Comparison of ENCODE assay signal across 1 cellular context in the genomic region with DNA sequence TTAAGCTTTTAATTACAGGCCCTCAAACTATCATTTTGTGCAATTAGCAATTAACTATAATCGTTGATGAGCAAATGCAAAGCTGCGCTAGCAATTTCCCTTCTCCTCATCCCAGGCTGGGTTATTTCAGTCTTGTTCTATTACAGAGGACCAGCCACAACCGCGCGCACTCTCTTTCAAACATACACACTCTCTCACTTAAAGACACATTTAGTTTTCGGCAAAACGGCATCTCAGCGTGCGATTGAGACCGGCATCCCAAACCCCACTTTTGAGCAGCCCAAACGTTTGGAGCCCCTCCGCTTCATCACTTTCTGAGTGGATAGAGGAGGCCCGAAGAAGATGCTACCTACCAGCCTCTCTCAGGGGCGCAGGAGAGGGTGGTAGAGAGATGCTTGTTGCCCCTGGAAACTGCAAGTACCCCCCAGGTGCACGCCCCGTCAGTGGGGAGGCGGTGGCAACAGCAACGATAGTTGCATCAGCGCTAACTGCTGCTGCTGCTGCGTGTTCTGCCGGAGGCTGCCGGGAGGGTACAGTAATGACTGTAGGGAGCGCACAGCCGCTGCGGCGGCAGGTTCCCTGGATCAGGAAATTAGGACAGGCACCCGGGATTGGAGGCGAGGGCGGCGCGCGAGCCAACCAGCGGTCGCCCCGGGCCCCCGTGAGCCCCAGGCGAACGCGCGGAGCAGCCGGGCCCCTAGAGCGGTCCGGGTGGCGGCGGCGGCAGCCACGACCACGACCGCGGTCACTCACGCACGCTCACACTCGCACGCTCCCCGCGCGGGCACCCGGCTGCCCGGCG.
A peak's percentile ranks its signal among the peaks of the same experiment; 100 is the strongest.
TF ChIP-seq lines count a peak whose summit lies in the region.

No MANE protein-coding gene starts in this region.

TF ChIP-seq in A549, 52 proteins besides CTCF, POLR2A, EP300 and RAD21 (continued from another document):
- TF ChIP-seq RARB (CRISPR knock-in tag; IDR thresholded peaks at IDR 0.05) = no peak
- no peak for TF ChIP-seq FOSL2 (IDR thresholded peaks at IDR 0.05)
- no peak for TF ChIP-seq FOSL2 (CRISPR knock-in tag; IDR thresholded peaks at IDR 0.05)
- TF ChIP-seq, protein P1, sequence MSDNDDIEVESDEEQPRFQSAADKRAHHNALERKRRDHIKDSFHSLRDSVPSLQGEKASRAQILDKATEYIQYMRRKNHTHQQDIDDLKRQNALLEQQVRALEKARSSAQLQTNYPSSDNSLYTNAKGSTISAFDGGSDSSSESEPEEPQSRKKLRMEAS (IDR thresholded peaks at IDR 0.05) = peak; percentile 66
- TF ChIP-seq, protein P2, sequence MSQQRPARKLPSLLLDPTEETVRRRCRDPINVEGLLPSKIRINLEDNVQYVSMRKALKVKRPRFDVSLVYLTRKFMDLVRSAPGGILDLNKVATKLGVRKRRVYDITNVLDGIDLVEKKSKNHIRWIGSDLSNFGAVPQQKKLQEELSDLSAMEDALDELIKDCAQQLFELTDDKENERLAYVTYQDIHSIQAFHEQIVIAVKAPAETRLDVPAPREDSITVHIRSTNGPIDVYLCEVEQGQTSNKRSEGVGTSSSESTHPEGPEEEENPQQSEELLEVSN (IDR thresholded peaks at IDR 0.05; ENCODE audit: borderline replicate concordance, low read depth) = no peak
- TF ChIP-seq BHLHE40 (IDR thresholded peaks at IDR 0.05; ENCODE audit: low read depth, low read length) = no peak
- TF ChIP-seq POLR2AphosphoS2 (conservative IDR thresholded peaks at IDR 0.05; ENCODE audit: low read length) = no peak
- no peak for TF ChIP-seq TP53 (CRISPR knock-in tag; IDR thresholded peaks at IDR 0.05)
- TF ChIP-seq SMC3 (IDR thresholded peaks at IDR 0.05) = no peak
- no peak for TF ChIP-seq CBX2 (IDR thresholded peaks at IDR 0.05; ENCODE audit: borderline replicate concordance, low read depth)
- TF ChIP-seq TFCP2L1 (CRISPR knock-in tag; IDR thresholded peaks at IDR 0.05) = no peak
- TF ChIP-seq HEYL (CRISPR knock-in tag; IDR thresholded peaks at IDR 0.05) = no peak
- TF ChIP-seq CHD4 (IDR thresholded peaks at IDR 0.05; ENCODE audit: borderline replicate concordance) = no peak
- TF ChIP-seq, protein P3, sequence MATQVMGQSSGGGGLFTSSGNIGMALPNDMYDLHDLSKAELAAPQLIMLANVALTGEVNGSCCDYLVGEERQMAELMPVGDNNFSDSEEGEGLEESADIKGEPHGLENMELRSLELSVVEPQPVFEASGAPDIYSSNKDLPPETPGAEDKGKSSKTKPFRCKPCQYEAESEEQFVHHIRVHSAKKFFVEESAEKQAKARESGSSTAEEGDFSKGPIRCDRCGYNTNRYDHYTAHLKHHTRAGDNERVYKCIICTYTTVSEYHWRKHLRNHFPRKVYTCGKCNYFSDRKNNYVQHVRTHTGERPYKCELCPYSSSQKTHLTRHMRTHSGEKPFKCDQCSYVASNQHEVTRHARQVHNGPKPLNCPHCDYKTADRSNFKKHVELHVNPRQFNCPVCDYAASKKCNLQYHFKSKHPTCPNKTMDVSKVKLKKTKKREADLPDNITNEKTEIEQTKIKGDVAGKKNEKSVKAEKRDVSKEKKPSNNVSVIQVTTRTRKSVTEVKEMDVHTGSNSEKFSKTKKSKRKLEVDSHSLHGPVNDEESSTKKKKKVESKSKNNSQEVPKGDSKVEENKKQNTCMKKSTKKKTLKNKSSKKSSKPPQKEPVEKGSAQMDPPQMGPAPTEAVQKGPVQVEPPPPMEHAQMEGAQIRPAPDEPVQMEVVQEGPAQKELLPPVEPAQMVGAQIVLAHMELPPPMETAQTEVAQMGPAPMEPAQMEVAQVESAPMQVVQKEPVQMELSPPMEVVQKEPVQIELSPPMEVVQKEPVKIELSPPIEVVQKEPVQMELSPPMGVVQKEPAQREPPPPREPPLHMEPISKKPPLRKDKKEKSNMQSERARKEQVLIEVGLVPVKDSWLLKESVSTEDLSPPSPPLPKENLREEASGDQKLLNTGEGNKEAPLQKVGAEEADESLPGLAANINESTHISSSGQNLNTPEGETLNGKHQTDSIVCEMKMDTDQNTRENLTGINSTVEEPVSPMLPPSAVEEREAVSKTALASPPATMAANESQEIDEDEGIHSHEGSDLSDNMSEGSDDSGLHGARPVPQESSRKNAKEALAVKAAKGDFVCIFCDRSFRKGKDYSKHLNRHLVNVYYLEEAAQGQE (IDR thresholded peaks at IDR 0.05) = no peak
- TF ChIP-seq, protein P4, sequence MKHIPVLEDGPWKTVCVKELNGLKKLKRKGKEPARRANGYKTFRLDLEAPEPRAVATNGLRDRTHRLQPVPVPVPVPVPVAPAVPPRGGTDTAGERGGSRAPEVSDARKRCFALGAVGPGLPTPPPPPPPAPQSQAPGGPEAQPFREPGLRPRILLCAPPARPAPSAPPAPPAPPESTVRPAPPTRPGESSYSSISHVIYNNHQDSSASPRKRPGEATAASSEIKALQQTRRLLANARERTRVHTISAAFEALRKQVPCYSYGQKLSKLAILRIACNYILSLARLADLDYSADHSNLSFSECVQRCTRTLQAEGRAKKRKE (CRISPR knock-in tag; IDR thresholded peaks at IDR 0.05; ENCODE audit: low read depth) = no peak
- TF ChIP-seq ZNF302 (CRISPR knock-in tag; IDR thresholded peaks at IDR 0.05) = no peak
- TF ChIP-seq HDAC2 (IDR thresholded peaks at IDR 0.05) = no peak
- no peak for TF ChIP-seq EHF (CRISPR knock-in tag; IDR thresholded peaks at IDR 0.05)
- TF ChIP-seq FOSB (CRISPR knock-in tag; IDR thresholded peaks at IDR 0.05) = no peak
- no peak for TF ChIP-seq KDM1A (IDR thresholded peaks at IDR 0.05; ENCODE audit: low read depth)
- TF ChIP-seq HOXA7 (CRISPR knock-in tag; IDR thresholded peaks at IDR 0.05) = no peak
- TF ChIP-seq JUN (IDR thresholded peaks at IDR 0.05) = peak in 1 of 2 experiments; percentile 61; a peak in 2 of 5 replicates
- no peak for TF ChIP-seq RNF2 (IDR thresholded peaks at IDR 0.05; ENCODE audit: borderline replicate concordance, low read depth)
- 0 out of 2 replicates have a peak, but pooled peaks have one; percentile 31 for TF ChIP-seq RFX5 (IDR thresholded peaks at IDR 0.05)
- no peak for TF ChIP-seq GATA3 (IDR thresholded peaks at IDR 0.05; ENCODE audit: borderline replicate concordance)
- TF ChIP-seq MYC (IDR thresholded peaks at IDR 0.05; ENCODE audit: borderline replicate concordance, low read length) = no peak
- no peak for TF ChIP-seq NPAS2 (CRISPR knock-in tag; IDR thresholded peaks at IDR 0.05; ENCODE audit: borderline replicate concordance)
- TF ChIP-seq HOXB13 (CRISPR knock-in tag; IDR thresholded peaks at IDR 0.05; ENCODE audit: low read depth) = no peak
- no peak for TF ChIP-seq CHD2 (IDR thresholded peaks at IDR 0.05; ENCODE audit: low read length, partially characterized antibody)
- TF ChIP-seq ZC3H11A (IDR thresholded peaks at IDR 0.05) = no peak
- 0 out of 2 replicates have a peak, but pooled peaks have one; percentile 45 for TF ChIP-seq CBX8 (IDR thresholded peaks at IDR 0.05)
- TF ChIP-seq HOXB5 (CRISPR knock-in tag; IDR thresholded peaks at IDR 0.05) = no peak
- TF ChIP-seq, protein P5, sequence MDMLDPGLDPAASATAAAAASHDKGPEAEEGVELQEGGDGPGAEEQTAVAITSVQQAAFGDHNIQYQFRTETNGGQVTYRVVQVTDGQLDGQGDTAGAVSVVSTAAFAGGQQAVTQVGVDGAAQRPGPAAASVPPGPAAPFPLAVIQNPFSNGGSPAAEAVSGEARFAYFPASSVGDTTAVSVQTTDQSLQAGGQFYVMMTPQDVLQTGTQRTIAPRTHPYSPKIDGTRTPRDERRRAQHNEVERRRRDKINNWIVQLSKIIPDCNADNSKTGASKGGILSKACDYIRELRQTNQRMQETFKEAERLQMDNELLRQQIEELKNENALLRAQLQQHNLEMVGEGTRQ (IDR thresholded peaks at IDR 0.05) = peak; percentile 15; the same call in 1 of the 2 replicates
- TF ChIP-seq, protein P6, sequence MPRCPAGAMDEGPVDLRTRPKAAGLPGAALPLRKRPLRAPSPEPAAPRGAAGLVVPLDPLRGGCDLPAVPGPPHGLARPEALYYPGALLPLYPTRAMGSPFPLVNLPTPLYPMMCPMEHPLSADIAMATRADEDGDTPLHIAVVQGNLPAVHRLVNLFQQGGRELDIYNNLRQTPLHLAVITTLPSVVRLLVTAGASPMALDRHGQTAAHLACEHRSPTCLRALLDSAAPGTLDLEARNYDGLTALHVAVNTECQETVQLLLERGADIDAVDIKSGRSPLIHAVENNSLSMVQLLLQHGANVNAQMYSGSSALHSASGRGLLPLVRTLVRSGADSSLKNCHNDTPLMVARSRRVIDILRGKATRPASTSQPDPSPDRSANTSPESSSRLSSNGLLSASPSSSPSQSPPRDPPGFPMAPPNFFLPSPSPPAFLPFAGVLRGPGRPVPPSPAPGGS (IDR thresholded peaks at IDR 0.05) = peak; percentile 59; the same call in 2 of the 3 replicates
- TF ChIP-seq, protein P7, sequence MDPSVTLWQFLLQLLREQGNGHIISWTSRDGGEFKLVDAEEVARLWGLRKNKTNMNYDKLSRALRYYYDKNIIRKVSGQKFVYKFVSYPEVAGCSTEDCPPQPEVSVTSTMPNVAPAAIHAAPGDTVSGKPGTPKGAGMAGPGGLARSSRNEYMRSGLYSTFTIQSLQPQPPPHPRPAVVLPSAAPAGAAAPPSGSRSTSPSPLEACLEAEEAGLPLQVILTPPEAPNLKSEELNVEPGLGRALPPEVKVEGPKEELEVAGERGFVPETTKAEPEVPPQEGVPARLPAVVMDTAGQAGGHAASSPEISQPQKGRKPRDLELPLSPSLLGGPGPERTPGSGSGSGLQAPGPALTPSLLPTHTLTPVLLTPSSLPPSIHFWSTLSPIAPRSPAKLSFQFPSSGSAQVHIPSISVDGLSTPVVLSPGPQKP (IDR thresholded peaks at IDR 0.05; ENCODE audit: low read depth, low read length) = no peak
- peak in 1 of 2 experiments; percentile 44; a peak in 1 of 4 replicates for TF ChIP-seq CEBPB (IDR thresholded peaks at IDR 0.05)
- TF ChIP-seq KDM5A (IDR thresholded peaks at IDR 0.05) = no peak
- TF ChIP-seq, protein P8, sequence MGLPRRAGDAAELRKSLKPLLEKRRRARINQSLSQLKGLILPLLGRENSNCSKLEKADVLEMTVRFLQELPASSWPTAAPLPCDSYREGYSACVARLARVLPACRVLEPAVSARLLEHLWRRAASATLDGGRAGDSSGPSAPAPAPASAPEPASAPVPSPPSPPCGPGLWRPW (IDR thresholded peaks at IDR 0.05) = no peak
- TF ChIP-seq SREBF2 (IDR thresholded peaks at IDR 0.05) = no peak
